10 cellular contexts compared by ENCODE assay signal in the genomic region with DNA sequence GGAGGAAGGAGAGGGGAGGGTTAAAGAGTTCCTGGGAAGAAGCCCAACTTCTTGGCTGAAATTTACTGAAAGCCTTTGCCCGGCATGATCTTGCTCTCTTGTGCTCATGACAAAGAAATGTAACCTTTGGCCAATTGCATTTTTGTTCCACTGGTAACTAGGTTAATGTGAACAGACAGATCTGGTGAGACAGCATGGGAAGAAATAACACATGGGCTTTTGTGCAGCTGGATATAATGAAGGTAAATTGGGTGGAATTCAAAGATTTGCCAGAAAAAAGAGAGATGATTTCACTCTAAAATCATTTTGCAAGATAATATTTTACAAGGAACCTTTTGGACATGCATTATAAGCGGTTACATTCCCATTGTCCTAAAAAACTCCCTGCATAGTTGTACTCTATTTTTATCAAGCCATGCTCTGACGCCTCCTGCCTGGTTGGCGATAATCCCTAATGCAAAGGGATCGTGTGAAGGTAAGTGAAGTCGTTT.
A peak's percentile ranks its signal among the peaks of the same experiment; 100 is the strongest.
DNase-seq lines count a peak whose midpoint lies in the region; ATAC-seq, FAIRE-seq and TF ChIP-seq lines count a peak whose summit lies in the region.
"Had no signal": no experiment of that assay in that cellular context is flagged by ENCODE, and none has a peak within 500 bp of the region (broad histone marks: within the 10 kb centered on the region; RNA-seq: fewer than 3 reads in every experiment).

No MANE protein-coding gene starts in this region.

- no peaks in the 10 kb centered on the region for H3K79me2 ChIP-seq in H1 (ENCODE audit: control insufficient read depth in 1 of 2, insufficient read depth in 2 of 2, low read length in 2 of 2)

- H3K36me3 ChIP-seq in H1 (ENCODE audit: control insufficient read depth in 2 of 4, insufficient read depth in 4 of 4, low read length in 3 of 4) (no peaks in the 10 kb centered on the region), mesodermal cell (ENCODE audit: control insufficient read depth, insufficient read depth, low read length) (no peaks in the 10 kb centered on the region), upper lobe of right lung (no peaks in the 10 kb centered on the region)

- H3K27ac ChIP-seq in H1 (ENCODE audit: low read depth, low read length) (no peak overlapping the region), mesodermal cell (ENCODE audit: low read depth, low read length, severe bottlenecking) (peak overlapping the region; percentile 67), upper lobe of right lung (no peak overlapping the region)
- H3K27ac ChIP-seq: 22Rv1 had no signal

- H3K4me2 ChIP-seq in H1 (ENCODE audit: insufficient read depth in 1 of 2, low read depth in 2 of 2, low read length in 2 of 2) = no peak overlapping the region

- no peak overlapping the region for H3K56ac ChIP-seq in H1 (replicated peaks; ENCODE audit: insufficient read length, low read depth, low read length)

- H4K91ac ChIP-seq in H1 (replicated peaks; ENCODE audit: insufficient read length, low read length) = no peak overlapping the region

- no peak for TF ChIP-seq RAD21 in H1 (IDR thresholded peaks at IDR 0.05 in 1 of 2, conservative IDR thresholded peaks at IDR 0.05 in 1 of 2; ENCODE audit: low read depth in 2 of 2, low read length in 2 of 2)

- H2AFZ ChIP-seq in H1 (ENCODE audit: low read length) = peak overlapping the region; percentile 67; the same call in 1 of the 2 replicates

- no peak overlapping the region for H2BK15ac ChIP-seq in H1 (ENCODE audit: low read length)

- H3K4me3 ChIP-seq in H1 (ENCODE audit: extremely low read depth in 1 of 4, insufficient read depth in 2 of 4, low read depth in 3 of 4, low read length in 4 of 4) (no peak overlapping the region), mesodermal cell (ENCODE audit: extremely low read depth, insufficient read depth, low read length, poor library complexity, severe bottlenecking) (no peak overlapping the region), upper lobe of right lung (no peak overlapping the region)

- H2BK5ac ChIP-seq in H1 (ENCODE audit: low read depth, low read length) = no peak overlapping the region

- no peak overlapping the region for H3K9ac ChIP-seq in H1 (replicated peaks in 1 of 4; ENCODE audit: extremely low read depth in 1 of 4, low read depth in 3 of 4, low read length in 3 of 4)

- no peak overlapping the region for H4K8ac ChIP-seq in H1 (ENCODE audit: extremely low read depth, insufficient read depth, low read length)

- intact Hi-C loops in upper lobe of right lung (cut with DNase I) = no loop called here

- TF ChIP-seq POLR2A in H1 (IDR thresholded peaks at IDR 0.05; ENCODE audit: control extremely low read depth in 1 of 2, low read depth in 2 of 2, low read length in 2 of 2) = no peak

- no peak overlapping the region for H3K4ac ChIP-seq in H1 (replicated peaks; ENCODE audit: insufficient read length, low read depth, low read length)

- H2BK12ac ChIP-seq in H1 (ENCODE audit: low read depth, low read length) = no peak overlapping the region

- FAIRE-seq in H1 (lab: Jason Lieb, UNC) = no peak

- H2BK120ac ChIP-seq in H1 (replicated peaks; ENCODE audit: low read depth, low read length) = no peak overlapping the region

- peaks cover 0 to 1% of the 10 kb centered on the region in 2 experiments; a peak in 1 of 4 replicates for H3K9me3 ChIP-seq in H1 (ENCODE audit: insufficient read depth in 2 of 2, low read depth in 1 of 2, low read length in 1 of 2)
- H3K9me3 ChIP-seq in mesodermal cell (ENCODE audit: control insufficient read depth, low read length) = no peaks in the 10 kb centered on the region
- no peaks in the 10 kb centered on the region for H3K9me3 ChIP-seq in upper lobe of right lung

- ATAC-seq in upper lobe of right lung (peak; percentile 37), HG03460 (IDR thresholded peaks at IDR 0.05; ENCODE audit: unreplicated experiment) (no peak)

- 81% methylated on average over 6 of the region's 6 CpGs; no CpG with 5 or more reads in 1 of the 2 experiments for WGBS in H1 (ENCODE audit: extremely low coverage in 1 of 2, insufficient coverage in 1 of 2, insufficient read length in 1 of 2, insufficient replicate concordance in 2 of 2, low coverage in 1 of 2, low lambda C conversion rate in 2 of 2, missing lambda C conversion rate in 1 of 2), 2 experiments
- 60 to 67% methylated on average over 1 of the region's 6 CpGs for WGBS in mesodermal cell (ENCODE audit: insufficient coverage in 2 of 2), 2 experiments

- no peaks in the 10 kb centered on the region for H3K23me2 ChIP-seq in H1 (ENCODE audit: low read depth, low read length)

- no peak overlapping the region for H3K14ac ChIP-seq in H1 (ENCODE audit: insufficient read length)

- no peaks in the 10 kb centered on the region for H3K79me1 ChIP-seq in H1 (ENCODE audit: low read depth, low read length)

- CTCF ChIA-PET in H1 (lab: Charles Lee; ENCODE audit: partially characterized antibody) = interaction anchor here (0.6 to 2.1 kb wide), 4 partner anchors 16 to 1325 kb away, joined by 3 to 7 read pairs (median 4); no protein-coding TSS in a partner anchor

- H4K20me1 ChIP-seq in H1 (replicated peaks in 1 of 2; ENCODE audit: control insufficient read depth in 1 of 2, insufficient read depth in 2 of 2, low read length in 2 of 2) = no peaks in the 10 kb centered on the region

- TF ChIP-seq EP300 in H1 (IDR thresholded peaks at IDR 0.05; ENCODE audit: borderline replicate concordance in 1 of 2, low read depth in 2 of 2, low read length in 2 of 2) = no peak

- H2AK5ac ChIP-seq in H1 (ENCODE audit: low read depth, low read length) = no peak overlapping the region

- no peak overlapping the region for H3K23ac ChIP-seq in H1 (ENCODE audit: insufficient read length)

- peak; percentile 26 for DNase-seq in DMS 273 (lab: John Stamatoyannopoulos, UW; ENCODE audit: unreplicated experiment)
- no peak for DNase-seq in DMS 273 treated with DMSO at 0.1 percent for 48 hours (lab: John Stamatoyannopoulos, UW)
- DNase-seq in H1 (ENCODE audit: low read depth in 1 of 2, low spot score in 2 of 2) = no peak
- DNase-seq in upper lobe of right lung = no peak
- DNase-seq in NCI-H2107 (lab: John Stamatoyannopoulos, UW) = no peak
- no peak for DNase-seq in NCI-H1092 (lab: John Stamatoyannopoulos, UW)
- DNase-seq: activated T-cell treated with anti-CD3 and anti-CD28 coated beads, Interleukin-2, amount 50 U/mL, for 24 hours had no signal

- H3K27me3 ChIP-seq in H1 (replicated peaks in 1 of 4; ENCODE audit: control insufficient read depth in 3 of 4, extremely low read depth in 1 of 4, insufficient read depth in 3 of 4, low read length in 3 of 4) (no peaks in the 10 kb centered on the region), upper lobe of right lung (no peaks in the 10 kb centered on the region)

- POLR2A ChIA-PET in H1 (lab: Charles Lee; ENCODE audit: partially characterized antibody) = no interaction called here

- no peak for TF ChIP-seq CTCF in H1 (IDR thresholded peaks at IDR 0.05; ENCODE audit: control extremely low read depth in 1 of 3, insufficient read depth in 1 of 3, low read depth in 1 of 3, low read length in 3 of 3)
- no peak for TF ChIP-seq CTCF in upper lobe of right lung (IDR thresholded peaks at IDR 0.05)

- H4K5ac ChIP-seq in H1 (ENCODE audit: insufficient read length, low read depth, low read length) = no peak overlapping the region

- H3K4me1 ChIP-seq in H1 (replicated peaks in 1 of 4; ENCODE audit: control insufficient read depth in 3 of 4, insufficient read depth in 4 of 4, low read length in 3 of 4) = no peaks in the 10 kb centered on the region
- peaks cover 5% of the 10 kb centered on the region for H3K4me1 ChIP-seq in mesodermal cell (ENCODE audit: control insufficient read depth, insufficient read depth, low read length, poor library complexity, severe bottlenecking)
- H3K4me1 ChIP-seq in upper lobe of right lung = no peaks in the 10 kb centered on the region

- no peak overlapping the region for H3K18ac ChIP-seq in H1 (ENCODE audit: extremely low read depth, low read length)

- no peak overlapping the region for H2BK20ac ChIP-seq in H1 (ENCODE audit: low read length)
